In the genomic region with DNA sequence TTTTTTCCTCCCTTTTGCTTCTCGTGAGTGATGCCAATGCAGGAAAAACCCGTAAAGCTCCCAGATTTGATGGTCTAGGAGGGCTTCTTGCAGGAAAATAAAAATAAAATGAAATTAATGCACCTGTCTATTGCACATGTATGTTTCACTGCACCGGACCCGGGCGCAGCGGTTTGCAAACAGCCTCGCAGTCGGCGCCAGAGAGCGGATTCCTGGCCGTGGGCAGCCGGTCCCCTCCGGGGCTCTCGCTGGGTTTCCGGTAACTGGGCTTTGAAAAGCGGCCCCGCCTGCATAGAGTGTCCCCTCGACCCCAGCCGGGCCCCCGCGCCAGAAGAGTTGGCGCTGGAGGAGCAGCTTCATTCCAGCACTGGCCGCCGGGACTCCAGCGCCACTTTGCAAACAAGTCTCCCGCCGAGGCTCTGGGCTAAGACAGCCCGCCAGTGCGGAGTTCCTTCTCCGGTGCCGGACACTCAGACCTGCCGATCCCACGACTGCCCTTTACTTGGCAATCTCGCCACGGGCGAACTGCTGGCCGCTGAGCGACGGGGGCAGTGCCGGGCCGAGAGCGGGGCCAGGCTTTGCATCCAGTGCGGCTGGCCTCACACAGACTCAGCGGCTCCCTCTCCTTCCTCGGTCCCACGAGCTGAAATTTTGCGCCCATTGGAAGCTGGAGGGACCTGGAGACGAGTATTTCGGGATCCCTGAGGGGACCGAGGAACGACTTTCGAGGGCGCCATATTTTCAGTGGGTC, we compare ENCODE assay signal across 8 cellular contexts. TPM values are rescaled to one million over a fixed set of nuclear protein-coding genes. Genes with fewer than 3 reads are reported as not detected.
DNase-seq lines count a peak whose midpoint lies in the region; ATAC-seq, FAIRE-seq and TF ChIP-seq lines count a peak whose summit lies in the region.

No MANE protein-coding gene starts in this region.

- H3K4me3 ChIP-seq in DND-41 (ENCODE audit: low read depth in 1 of 2, low read length in 2 of 2) (peak overlapping the region; percentile 64 to 90), GM23248 (peak overlapping the region; percentile 94), uterus (peak overlapping the region; percentile 72 to 91)

- H3K9ac ChIP-seq in DND-41 (ENCODE audit: low read depth, low read length) (peak overlapping the region; percentile 82), GM23248 (peak overlapping the region; percentile 94)

- FAIRE-seq in HTR-8/SVneo (lab: Jason Lieb, UNC) = no peak

- no peaks in the 10 kb centered on the region for H3K9me3 ChIP-seq in DND-41 (ENCODE audit: insufficient read depth, low read length, severe bottlenecking)
- H3K9me3 ChIP-seq in GM23248 (ENCODE audit: low read depth) = no peaks in the 10 kb centered on the region
- no peaks in the 10 kb centered on the region for H3K9me3 ChIP-seq in uterus

- intact Hi-C loops in activated naive CD4-positive, alpha-beta T cell treated with anti-CD3 and anti-CD28 coated beads for 36 hours (cut with micrococcal nuclease) = loop anchor here (5.0 to 10.0 kb wide), 2 partner anchors 321 to 1916 kb away; a partner anchor contains a TSS
- intact Hi-C loops in uterus (cut with DNase I; ENCODE audit: low total_unique reads) = no loop called here

- peak; percentile 49 for ATAC-seq in DND-41 (ENCODE audit: insufficient read depth, low read depth)

- H3K4me3 Mint-ChIP-seq in activated naive CD4-positive, alpha-beta T cell treated with anti-CD3 and anti-CD28 coated beads for 36 hours = peak overlapping the region; percentile 85
- H3K4me3 Mint-ChIP-seq in neural crest cell = peak overlapping the region; percentile 97

- H3K4me1 ChIP-seq in DND-41 (ENCODE audit: insufficient read depth, low read length) = peaks cover 30% of the 10 kb centered on the region
- peaks cover 28% of the 10 kb centered on the region for H3K4me1 ChIP-seq in GM23248 (ENCODE audit: insufficient read depth)
- H3K4me1 ChIP-seq in uterus = peaks cover 0 to 4% of the 10 kb centered on the region in 2 donors

- TF ChIP-seq CTCF in DND-41 (IDR thresholded peaks at IDR 0.05; ENCODE audit: borderline replicate concordance, extremely low read depth, low read length, poor library complexity, severe bottlenecking) (peak; percentile 0), neural crest cell (conservative IDR thresholded peaks at IDR 0.05) (no peak), uterus (IDR thresholded peaks at IDR 0.05) (no peak)

- H3K4me2 ChIP-seq in DND-41 (ENCODE audit: insufficient read depth, low read length) (peak overlapping the region; percentile 96), GM23248 (ENCODE audit: unreplicated experiment) (peak overlapping the region; percentile 94)

- TF ChIP-seq POLR2A in uterus (IDR thresholded peaks at IDR 0.05) = no peak

- peaks cover 23% of the 10 kb centered on the region for H3K27me3 Mint-ChIP-seq in activated naive CD4-positive, alpha-beta T cell treated with anti-CD3 and anti-CD28 coated beads for 36 hours (ENCODE audit: low read depth)
- H3K27me3 Mint-ChIP-seq in neural crest cell (ENCODE audit: low read depth) = peaks cover 8% of the 10 kb centered on the region

- peaks cover 11% of the 10 kb centered on the region for H3F3A ChIP-seq in GM23248 (ENCODE audit: insufficient read depth)

- H3K27ac Mint-ChIP-seq in activated naive CD4-positive, alpha-beta T cell treated with anti-CD3 and anti-CD28 coated beads for 36 hours = no peak overlapping the region
- peak overlapping the region; percentile 57 for H3K27ac Mint-ChIP-seq in neural crest cell (ENCODE audit: unreplicated experiment)

- H2AFZ ChIP-seq in DND-41 (ENCODE audit: low read depth, low read length) (peak overlapping the region; percentile 86), GM23248 (peak overlapping the region; percentile 85)

- H3K9me2 ChIP-seq in GM23248 (ENCODE audit: insufficient read depth) = no peaks in the 10 kb centered on the region

- H3K27ac ChIP-seq in DND-41 (ENCODE audit: low read length) (peak overlapping the region; percentile 45; the same call in 1 of the 2 replicates), GM23248 (peak overlapping the region; percentile 63), uterus (peak overlapping the region; percentile 69 to 86)

- DNase-seq in DND-41 (peak; percentile 30), GM23248 (peak; percentile 70), NCI-H2171 (lab: John Stamatoyannopoulos, UW) (peak; percentile 35), germinal center (ENCODE audit: low spot score) (peak; percentile 29), neural crest cell (ENCODE audit: low read depth, low spot score) (peak; percentile 52), uterus (peak; percentile 27 to 41), HTR-8/SVneo (ENCODE audit: insufficient read length, low spot score) (no peak)
- DNase-seq in activated naive CD4-positive, alpha-beta T cell treated with anti-CD3 and anti-CD28 coated beads for 36 hours = peak; percentile 43

- in situ Hi-C loops in GM23248 (cut with MboI) = no loop called here

- WGBS in GM23248 (ENCODE audit: low coverage in 1 of 2, low lambda C conversion rate in 2 of 2, missing lambda C conversion rate in 2 of 2), 2 experiments = 1% methylated on average over 52 to 53 of the region's 53 CpGs

- no peaks in the 10 kb centered on the region for H4K20me1 ChIP-seq in DND-41 (ENCODE audit: insufficient read depth, low read length)
- no peaks in the 10 kb centered on the region for H4K20me1 ChIP-seq in GM23248 (ENCODE audit: insufficient read depth)

- no peaks in the 10 kb centered on the region for H3K9me3 Mint-ChIP-seq in activated naive CD4-positive, alpha-beta T cell treated with anti-CD3 and anti-CD28 coated beads for 36 hours
- H3K9me3 Mint-ChIP-seq in neural crest cell = no peaks in the 10 kb centered on the region

- H3K36me3 Mint-ChIP-seq in activated naive CD4-positive, alpha-beta T cell treated with anti-CD3 and anti-CD28 coated beads for 36 hours (ENCODE audit: low read depth) = no peaks in the 10 kb centered on the region
- H3K36me3 Mint-ChIP-seq in neural crest cell (ENCODE audit: low read depth) = no peaks in the 10 kb centered on the region

- H3K27me3 ChIP-seq in DND-41 (ENCODE audit: insufficient read depth, low read length, poor library complexity) = peaks cover 24% of the 10 kb centered on the region
- H3K27me3 ChIP-seq in GM23248 (replicated peaks; ENCODE audit: insufficient read depth) = no peaks in the 10 kb centered on the region
- H3K27me3 ChIP-seq in uterus = no peaks in the 10 kb centered on the region

- H3K36me3 ChIP-seq in DND-41 (ENCODE audit: insufficient read depth, low read length) (no peaks in the 10 kb centered on the region; the same call in 1 of the 2 replicates), GM23248 (ENCODE audit: low read depth) (no peaks in the 10 kb centered on the region), uterus (no peaks in the 10 kb centered on the region)

- H3K79me2 ChIP-seq in DND-41 (ENCODE audit: insufficient read depth, low read length) = 0 out of 2 replicates have a peak, but pooled peaks cover 3% of the 10 kb centered on the region
- H3K79me2 ChIP-seq in GM23248 (ENCODE audit: insufficient read depth) = peaks cover 66% of the 10 kb centered on the region

- peaks cover 12% of the 10 kb centered on the region for H3K4me1 Mint-ChIP-seq in activated naive CD4-positive, alpha-beta T cell treated with anti-CD3 and anti-CD28 coated beads for 36 hours (ENCODE audit: low read depth)
- H3K4me1 Mint-ChIP-seq in neural crest cell = peaks cover 17% of the 10 kb centered on the region

- CTCF ChIA-PET in activated naive CD4-positive, alpha-beta T cell treated with anti-CD3 and anti-CD28 coated beads for 36 hours (lab: Charles Lee) = interaction anchor here (0.6 to 1.3 kb wide), 3 partner anchors 350 to 1717 kb away, joined by 3 to 10 read pairs (median 3); no protein-coding TSS in a partner anchor

RNA-seq across cellular contexts. Expression of a gene that starts 0.6 kb away (rescaled TPM):
- total RNA-seq in GM23248 (2014; rRNA removed; shearing (Covaris generic)) = 24.1 and 31.2 TPM in 2 replicates
- 14.3 and 18.3 TPM in 2 replicates for polyA plus RNA-seq in GM23248 (2016; fragmentation: Nextera tagmentation; extraction: Ambion mirVana)
- total RNA-seq in activated naive CD4-positive, alpha-beta T cell treated with anti-CD3 and anti-CD28 coated beads for 36 hours = 1 to 10 TPM; 2.3 to 2.5 TPM
- total RNA-seq in neural crest cell (22.3 and 26.7 TPM in 2 replicates), uterus (10 to 100 TPM in 2 of 4 donors, 1 to 10 TPM in 2; 4.1 to 24.6 (median 16.6) TPM)
